Comparison of ENCODE assay signal across 18 cellular contexts in genomic region chr7:25775999-25776736, GRCh38.
DNase-seq lines count a peak whose midpoint lies in the region; ATAC-seq, FAIRE-seq and TF ChIP-seq lines count a peak whose summit lies in the region.
"Had no signal": no experiment of that assay in that cellular context is flagged by ENCODE, and none has a peak within 500 bp of the region (broad histone marks: within the 10 kb centered on the region; RNA-seq: fewer than 3 reads in every experiment).

No MANE protein-coding gene starts in this region.

- no TSS peak for BruUV-seq in HepG2 (replicated peaks; lab: Mats Ljungman, UMichigan)

- H2AFZ ChIP-seq in HepG2 (ENCODE audit: low read length) (no peak overlapping the region), parathyroid adenoma (peak overlapping the region; percentile 51)

- H4K20me1 ChIP-seq in HepG2 (ENCODE audit: insufficient read depth, low read length) = no peaks in the 10 kb centered on the region

- H3K27me3 ChIP-seq in liver (ENCODE audit: control insufficient read depth in 4 of 4, insufficient read depth in 4 of 4, low read length in 3 of 4) (no peaks in the 10 kb centered on the region), HepG2 (ENCODE audit: control insufficient read depth in 1 of 2, insufficient read depth in 2 of 2, low read length in 2 of 2) (no peaks in the 10 kb centered on the region), parathyroid adenoma (ENCODE audit: control insufficient read depth, insufficient read depth, low read length) (no peaks in the 10 kb centered on the region), aorta (ENCODE audit: control insufficient read depth in 1 of 2, insufficient read depth in 2 of 2, low read length in 1 of 2) (no peaks in the 10 kb centered on the region)
- H3K27me3 ChIP-seq: Peyer's patch had no signal

- H3K36me3 ChIP-seq in liver (ENCODE audit: control insufficient read depth in 4 of 4, insufficient read depth in 3 of 4, low read depth in 1 of 4, low read length in 3 of 4) (no peaks in the 10 kb centered on the region), HepG2 (replicated peaks in 1 of 2; ENCODE audit: control insufficient read depth in 1 of 2, insufficient read depth in 2 of 2, low read length in 2 of 2) (no peaks in the 10 kb centered on the region), parathyroid adenoma (ENCODE audit: control insufficient read depth, insufficient read depth, low read length) (no peaks in the 10 kb centered on the region), aorta (ENCODE audit: control insufficient read depth in 1 of 2, insufficient read depth in 2 of 2, low read length in 1 of 2) (no peaks in the 10 kb centered on the region)
- H3K36me3 ChIP-seq: Peyer's patch had no signal

- CTCF ChIA-PET in HepG2 (lab: Yijun Ruan, JAX; ENCODE audit: low intra/inter-chr PET ratio, low total read pairs) = no interaction called here

- POLR2A ChIA-PET in HepG2 (lab: Yijun Ruan, JAX) = no interaction called here

- no peak for TF ChIP-seq POLR2A in HepG2 (IDR thresholded peaks at IDR 0.05; ENCODE audit: insufficient read depth in 1 of 2, low read depth in 2 of 2, low read length in 2 of 2)

- ATAC-seq in HepG2 (no peak), left cardiac atrium (peak; percentile 82 to 89), aorta (ENCODE audit: low FRiP score) (peak; percentile 87)
- ATAC-seq: K562 had no signal

- H3K79me2 ChIP-seq in HepG2 (ENCODE audit: insufficient read depth, low read length) (no peaks in the 10 kb centered on the region), parathyroid adenoma (no peaks in the 10 kb centered on the region)

- H3K4me3 ChIP-seq in liver (ENCODE audit: low read depth in 1 of 3, low read length in 3 of 3) (no peak overlapping the region), HepG2 (replicated peaks in 1 of 3; ENCODE audit: insufficient read depth in 1 of 3, low read depth in 2 of 3, low read length in 3 of 3) (no peak overlapping the region), parathyroid adenoma (ENCODE audit: low read depth, low read length) (no peak overlapping the region), aorta (ENCODE audit: low read length in 2 of 2) (no peak overlapping the region)
- H3K4me3 ChIP-seq: K562, Peyer's patch had no signal

- in situ Hi-C loops in HepG2 (cut with HindIII; ENCODE audit: extremely low pct_ligation_motif_present, low pct_unique_long_range_greater_than_20kb) = no loop called here

- TF ChIP-seq CTCF in liver (IDR thresholded peaks at IDR 0.05; ENCODE audit: low read depth, low read length, missing input control) (no peak), HepG2 (CRISPR knock-in tag; IDR thresholded peaks at IDR 0.05) (no peak), parathyroid adenoma (IDR thresholded peaks at IDR 0.05) (no peak)

- H3K9ac ChIP-seq in liver (ENCODE audit: low read depth in 1 of 2, low read length in 2 of 2) (no peak overlapping the region), HepG2 (ENCODE audit: insufficient read depth, low read depth, low read length) (no peak overlapping the region), parathyroid adenoma (no peak overlapping the region)

- H3K4me2 ChIP-seq in HepG2 (ENCODE audit: low read depth, low read length) (no peak overlapping the region), parathyroid adenoma (ENCODE audit: low read length) (no peak overlapping the region)

- TF ChIP-seq RAD21 in liver (IDR thresholded peaks at IDR 0.05) (no peak), HepG2 (CRISPR knock-in tag; IDR thresholded peaks at IDR 0.05) (no peak)

- H3K27ac ChIP-seq in liver (ENCODE audit: low read depth in 1 of 2, low read length in 2 of 2) (no peak overlapping the region), HepG2 (ENCODE audit: extremely low read length, insufficient read depth, low read length) (no peak overlapping the region), parathyroid adenoma (peak overlapping the region; percentile 48), aorta (ENCODE audit: low read depth in 1 of 2, low read length in 2 of 2) (no peak overlapping the region)
- H3K27ac ChIP-seq: HL-60, Peyer's patch had no signal

- intact Hi-C loops in HepG2 (cut with micrococcal nuclease; ENCODE audit: unreplicated experiment) (no loop called here), left cardiac atrium (cut with DNase I) (no loop called here), aorta (cut with DNase I) (no loop called here)

- TF ChIP-seq EP300 in HepG2 (IDR thresholded peaks at IDR 0.05; ENCODE audit: low read depth in 2 of 2, low read length in 2 of 2) (no peak), HepG2 (CRISPR knock-in tag; IDR thresholded peaks at IDR 0.05; ENCODE audit: borderline replicate concordance) (no peak)

- H3K4me1 ChIP-seq in liver (ENCODE audit: control insufficient read depth in 4 of 4, insufficient read depth in 4 of 4, low read length in 3 of 4) = no peaks in the 10 kb centered on the region
- H3K4me1 ChIP-seq in HepG2 (ENCODE audit: insufficient read depth, low read length) = no peaks in the 10 kb centered on the region
- peaks cover 51% of the 10 kb centered on the region for H3K4me1 ChIP-seq in parathyroid adenoma
- H3K4me1 ChIP-seq in aorta (ENCODE audit: control insufficient read depth in 1 of 2, insufficient read depth in 2 of 2, low read length in 2 of 2) = peaks cover 0 to 2% of the 10 kb centered on the region in 2 donors
- H3K4me1 ChIP-seq: Peyer's patch had no signal

- no peaks in the 10 kb centered on the region for H3K9me3 ChIP-seq in liver (ENCODE audit: control insufficient read depth in 4 of 4, low read length in 3 of 4)
- no peaks in the 10 kb centered on the region for H3K9me3 ChIP-seq in HepG2 (ENCODE audit: low read length)
- no peaks in the 10 kb centered on the region for H3K9me3 ChIP-seq in parathyroid adenoma (ENCODE audit: control insufficient read depth, low read length)
- H3K9me3 ChIP-seq in aorta (ENCODE audit: control insufficient read depth, low read length) = no peaks in the 10 kb centered on the region
- H3K9me3 ChIP-seq: Peyer's patch had no signal

- WGBS in liver = 82% methylated on average over 3 of the region's 3 CpGs
- WGBS in HepG2 (ENCODE audit: low lambda C conversion rate) = 23% methylated on average over 3 of the region's 3 CpGs
- 48 to 52% methylated on average over 3 of the region's 3 CpGs for WGBS in aorta, 2 donors

- DNase-seq in HepG2 (ENCODE audit: low spot score) (no peak), left cardiac atrium (peak; percentile 38), aorta (no peak), NOMO-1 treated with DMSO at 0.1 percent for 48 hours (lab: John Stamatoyannopoulos, UW; ENCODE audit: unreplicated experiment) (no peak), H4 (ENCODE audit: low spot score) (no peak)
- DNase-seq in activated CD4-positive, CD25-positive, alpha-beta regulatory T cell (lab: John Stamatoyannopoulos, UW) = no peak
- DNase-seq: DMS53, NCI-H1048, NCI-H1694 treated with DMSO at 0.1 percent for 48 hours, Peyer's patch, SIG-M5 had no signal

- FAIRE-seq in HepG2 (lab: Jason Lieb, UNC) = no peak
- FAIRE-seq: A204.1, GM18507, GM19239, K562 had no signal

TF ChIP-seq in liver, 16 proteins besides CTCF, POLR2A, EP300 and RAD21 (continues in another document):
- TF ChIP-seq NR2F2 (IDR thresholded peaks at IDR 0.05) (peak; percentile 22), ZBTB33 (IDR thresholded peaks at IDR 0.05) (no peak), FOXA2 (IDR thresholded peaks at IDR 0.05) (no peak), HNF4G (IDR thresholded peaks at IDR 0.05) (no peak)

TF ChIP-seq in HepG2, 621 proteins besides CTCF, POLR2A, EP300 and RAD21 (continues in another document):
- no peak for TF ChIP-seq ZFX (CRISPR knock-in tag; IDR thresholded peaks at IDR 0.05; ENCODE audit: low read depth)
- TF ChIP-seq ZNF615 (CRISPR knock-in tag; IDR thresholded peaks at IDR 0.05; ENCODE audit: borderline replicate concordance) = no peak
- no peak for TF ChIP-seq RCOR2 (CRISPR knock-in tag; IDR thresholded peaks at IDR 0.05)
- no peak for TF ChIP-seq MTA3 (CRISPR knock-in tag; IDR thresholded peaks at IDR 0.05)
- TF ChIP-seq KMT2B (CRISPR knock-in tag; IDR thresholded peaks at IDR 0.05) = no peak
- TF ChIP-seq ZNF614 (CRISPR knock-in tag; IDR thresholded peaks at IDR 0.05; ENCODE audit: borderline replicate concordance) = no peak
- TF ChIP-seq THAP7 (CRISPR knock-in tag; IDR thresholded peaks at IDR 0.05) = no peak
- TF ChIP-seq NCOA1 (CRISPR knock-in tag; IDR thresholded peaks at IDR 0.05) = no peak
- TF ChIP-seq NBN (conservative IDR thresholded peaks at IDR 0.05) = no peak
- no peak for TF ChIP-seq KDM3A (CRISPR knock-in tag; IDR thresholded peaks at IDR 0.05; ENCODE audit: low read depth)
- no peak for TF ChIP-seq MNT (IDR thresholded peaks at IDR 0.05)
- TF ChIP-seq PBX2 (CRISPR knock-in tag; IDR thresholded peaks at IDR 0.05) = no peak
